Comparison of ENCODE assay signal across 40 cellular contexts in the genomic region with DNA sequence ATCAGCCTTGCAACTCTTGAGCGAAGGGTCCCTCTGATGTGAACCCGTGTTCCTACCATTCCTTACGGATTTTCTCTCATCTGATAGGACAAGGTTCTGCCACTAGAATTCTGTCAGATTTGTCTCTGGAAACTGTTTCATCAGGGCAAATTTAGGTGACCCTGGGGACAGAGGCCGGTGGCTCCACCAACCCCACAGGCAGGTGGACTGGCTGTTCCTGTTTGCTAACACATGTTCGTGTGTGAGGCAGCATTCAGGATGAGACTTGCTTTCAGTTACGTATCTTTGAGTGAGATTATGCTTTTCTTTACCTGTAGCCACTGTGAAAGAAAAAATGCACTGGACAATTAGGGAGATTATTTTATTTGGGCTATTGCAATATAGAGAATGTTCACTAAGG.
"Had no signal": no experiment of that assay in that cellular context is flagged by ENCODE, and none has a peak within 500 bp of the region (broad histone marks: within the 10 kb centered on the region; RNA-seq: fewer than 3 reads in every experiment).

No MANE protein-coding gene starts in this region.

- ATAC-seq: activated CD8-positive, alpha-beta T cell treated with anti-CD3 and anti-CD28 coated beads, Interleukin-2, amount 10 ng/mL, durations not matched to agents 7 days and 5 days; activated naive CD4-positive, alpha-beta T cell treated with anti-CD3 and anti-CD28 coated beads, Interleukin-2, amount 50 U/mL, for 72 hours; activated T-cell treated with anti-CD3 and anti-CD28 coated beads, Interleukin-2, amount 50 U/mL, for 4 hours; activated T-cell treated with anti-CD3 and anti-CD28 coated beads, Interleukin-2, amount 50 U/mL, for 72 hours; activated T-helper 17 cell treated with anti-CD3 and anti-CD28 coated beads, Interleukin-2, amount 50 U/mL, for 72 hours had no signal

- H3K4me3 Mint-ChIP-seq: activated B cell treated with CpG ODN at 0.5 μM for 24 hours; activated CD4-positive, alpha-beta memory T cell treated with anti-CD3 and anti-CD28 coated beads, Interleukin-2, amount 10 ng/mL, durations not matched to agents 7 days and 5 days; activated CD4-positive, alpha-beta T cell treated with anti-CD3 and anti-CD28 coated beads, Interleukin-2, amount 10 ng/mL, durations not matched to agents 7 days and 5 days; activated CD8-positive, alpha-beta T cell treated with anti-CD3 and anti-CD28 coated beads, Interleukin-2, amount 10 ng/mL, durations not matched to agents 7 days and 5 days; activated naive CD4-positive, alpha-beta T cell treated with anti-CD3 and anti-CD28 coated beads for 36 hours; activated naive CD8-positive, alpha-beta T cell treated with anti-CD3 and anti-CD28 coated beads for 36 hours; activated T-cell treated with anti-CD3 and anti-CD28 coated beads, Interleukin-2, amount 50 U/mL, for 4 hours; activated T-cell treated with anti-CD3 and anti-CD28 coated beads, Interleukin-2, amount 50 U/mL, for 72 hours; activated T-helper 1 cell treated with anti-CD3 and anti-CD28 coated beads, Interleukin-12 subunit alpha, Interleukin-12 subunit beta, Interleukin-2, Interleukin-4 antibody, amounts not matched to agents 30 ng/mL and 10 ng/mL and 1 ng/mL, durations not matched to agents 14 hours and 24 hours and 36 hours; activated T-helper 17 cell treated with anti-CD3 and anti-CD28 coated beads, Interleukin-2, amount 50 U/mL, for 72 hours; brain; central memory CD8-positive, alpha-beta T cell; T-helper 1 cell treated with Interleukin-12 subunit alpha and Interleukin-12 subunit beta and Interleukin-4 antibody, amounts not matched to agents 30 μg/mL and 1 μg/mL, for 36 hours; T-helper 2 cell treated with Interferon-gamma antibody and Interleukin-4, amounts not matched to agents 5 μg/mL and 100 μg/mL, for 36 hours had no signal

- H3K9me3 ChIP-seq: adrenal gland, ascending aorta had no signal

- H3K36me3 ChIP-seq: adrenal gland, ascending aorta, cardiac muscle cell had no signal

- H3K9me3 Mint-ChIP-seq: activated B cell treated with CpG ODN at 0.5 μM for 24 hours; activated CD4-positive, alpha-beta T cell treated with anti-CD3 and anti-CD28 coated beads, Interleukin-2, amount 10 ng/mL, durations not matched to agents 7 days and 5 days; activated naive CD8-positive, alpha-beta T cell treated with anti-CD3 and anti-CD28 coated beads for 36 hours had no signal

- DNase-seq: activated B cell treated with CpG ODN at 0.5 μM for 24 hours; activated CD4-positive, alpha-beta memory T cell treated with anti-CD3 and anti-CD28 coated beads, Interleukin-2, amount 10 ng/mL, durations not matched to agents 7 days and 5 days; activated CD4-positive, alpha-beta T cell treated with anti-CD3 and anti-CD28 coated beads for 48 hours; activated CD4-positive, alpha-beta T cell treated with anti-CD3 and anti-CD28 coated beads, Interleukin-2, amount 10 ng/mL, durations not matched to agents 7 days and 5 days; activated CD4-positive, alpha-beta T cell treated with anti-CD3 and anti-CD28 coated beads, Interleukin-2, amount 50 U/mL, for 48 hours; activated CD4-positive, CD25-positive, alpha-beta regulatory T cell treated with anti-CD3 and anti-CD28 coated beads, Interleukin-2, amount 50 U/mL, for 72 hours; activated CD8-positive, alpha-beta memory T cell treated with anti-CD3 and anti-CD28 coated beads for 24 hours; activated CD8-positive, alpha-beta memory T cell treated with anti-CD3 and anti-CD28 coated beads, Interleukin-2, amount 50 U/mL, for 4 hours; activated CD8-positive, alpha-beta T cell treated with anti-CD3 and anti-CD28 coated beads, Interleukin-2, amount 10 ng/mL, durations not matched to agents 7 days and 5 days; activated effector memory CD4-positive, alpha-beta T cell treated with anti-CD3 and anti-CD28 coated beads, Interleukin-2, amount 50 U/mL, for 16 hours; activated gamma-delta T cell treated with Interleukin-2 at 50 U/mL for 16 hours; activated naive CD4-positive, alpha-beta T cell; activated naive CD4-positive, alpha-beta T cell treated with anti-CD3 and anti-CD28 coated beads for 36 hours; activated naive CD4-positive, alpha-beta T cell treated with anti-CD3 and anti-CD28 coated beads, Interleukin-2, amount 50 U/mL, for 16 hours; activated naive CD8-positive, alpha-beta T cell treated with anti-CD3 and anti-CD28 coated beads for 36 hours; activated T-cell treated with anti-CD3 and anti-CD28 coated beads for 4 hours; activated T-cell treated with anti-CD3 and anti-CD28 coated beads, Interleukin-2, amount 50 U/mL, for 1 hour; activated T-cell treated with anti-CD3 and anti-CD28 coated beads, Interleukin-2, amount 50 U/mL, for 4 hours; activated T-cell treated with anti-CD3 and anti-CD28 coated beads, Interleukin-2, amount 50 U/mL, for 72 hours; adrenal gland; amygdala; anterior cingulate cortex; caudate nucleus; cerebellar nuclear complex; SW 1271; T-helper 1 cell; T-helper 2 cell; T-helper 9 cell had no signal

- H3K27me3 Mint-ChIP-seq: activated B cell treated with CpG ODN at 0.5 μM for 24 hours; activated CD4-positive, alpha-beta memory T cell treated with anti-CD3 and anti-CD28 coated beads, Interleukin-2, amount 10 ng/mL, durations not matched to agents 7 days and 5 days; activated CD4-positive, alpha-beta T cell treated with anti-CD3 and anti-CD28 coated beads, Interleukin-2, amount 10 ng/mL, durations not matched to agents 7 days and 5 days; activated T-helper 17 cell treated with anti-CD3 and anti-CD28 coated beads, Interleukin-2, amount 50 U/mL, for 72 hours; central memory CD8-positive, alpha-beta T cell had no signal

- H3K27ac ChIP-seq: adrenal gland, ascending aorta, cardiac muscle cell, VCaP had no signal

- H3K4me3 ChIP-seq: adrenal gland, ascending aorta, cardiac muscle cell had no signal

- FAIRE-seq: bronchial epithelial cell, TTC549 had no signal

- H3K36me3 Mint-ChIP-seq: activated naive CD4-positive, alpha-beta T cell treated with anti-CD3 and anti-CD28 coated beads, Interleukin-2, amount 50 U/mL, for 72 hours; activated naive CD8-positive, alpha-beta T cell treated with anti-CD3 and anti-CD28 coated beads for 36 hours; brain had no signal

- H3K4me1 ChIP-seq: adrenal gland, ascending aorta had no signal

- H3K4me1 Mint-ChIP-seq: activated B cell treated with CpG ODN at 0.5 μM for 24 hours; activated CD4-positive, alpha-beta memory T cell treated with anti-CD3 and anti-CD28 coated beads, Interleukin-2, amount 10 ng/mL, durations not matched to agents 7 days and 5 days; activated naive CD8-positive, alpha-beta T cell treated with anti-CD3 and anti-CD28 coated beads for 36 hours; activated T-helper 17 cell treated with anti-CD3 and anti-CD28 coated beads, Interleukin-2, amount 50 U/mL, for 72 hours; central memory CD8-positive, alpha-beta T cell had no signal

- H3K27me3 ChIP-seq: adrenal gland, ascending aorta, cardiac muscle cell had no signal

- H3K27ac Mint-ChIP-seq: activated B cell treated with CpG ODN at 0.5 μM for 24 hours; activated CD4-positive, alpha-beta memory T cell treated with anti-CD3 and anti-CD28 coated beads, Interleukin-2, amount 10 ng/mL, durations not matched to agents 7 days and 5 days; activated CD4-positive, alpha-beta T cell treated with anti-CD3 and anti-CD28 coated beads, Interleukin-2, amount 10 ng/mL, durations not matched to agents 7 days and 5 days; activated CD8-positive, alpha-beta T cell treated with anti-CD3 and anti-CD28 coated beads, Interleukin-2, amount 10 ng/mL, durations not matched to agents 7 days and 5 days; activated naive CD4-positive, alpha-beta T cell treated with anti-CD3 and anti-CD28 coated beads for 36 hours; activated naive CD4-positive, alpha-beta T cell treated with anti-CD3 and anti-CD28 coated beads, Interleukin-2, amount 50 U/mL, for 72 hours; activated naive CD8-positive, alpha-beta T cell treated with anti-CD3 and anti-CD28 coated beads for 36 hours; activated T-cell treated with anti-CD3 and anti-CD28 coated beads, Interleukin-2, amount 50 U/mL, for 72 hours; activated T-helper 1 cell treated with anti-CD3 and anti-CD28 coated beads, Interleukin-12 subunit alpha, Interleukin-12 subunit beta, Interleukin-2, Interleukin-4 antibody, amounts not matched to agents 30 ng/mL and 10 ng/mL and 1 ng/mL, durations not matched to agents 14 hours and 24 hours and 36 hours; activated T-helper 17 cell treated with anti-CD3 and anti-CD28 coated beads, Interleukin-2, amount 50 U/mL, for 72 hours; brain; T-helper 1 cell treated with Interleukin-12 subunit alpha and Interleukin-12 subunit beta and Interleukin-4 antibody, amounts not matched to agents 30 μg/mL and 1 μg/mL, for 36 hours; T-helper 2 cell treated with Interferon-gamma antibody and Interleukin-4, amounts not matched to agents 5 μg/mL and 100 μg/mL, for 36 hours had no signal
